Comparison of ENCODE assay signal across 17 cellular contexts in genomic region chr18:295756-296155, GRCh38.
"Had no signal": no experiment of that assay in that cellular context is flagged by ENCODE, and none has a peak within 500 bp of the region (broad histone marks: within the 10 kb centered on the region; RNA-seq: fewer than 3 reads in every experiment).

No MANE protein-coding gene starts in this region.

- H3K9me3 ChIP-seq: colonic mucosa, left ventricle myocardium inferior, prostate gland, tibial nerve had no signal

- H3K9me3 Mint-ChIP-seq: activated naive CD4-positive, alpha-beta T cell treated with anti-CD3 and anti-CD28 coated beads, Interleukin-2, amount 10 ng/mL, durations not matched to agents 7 days and 5 days; activated T-helper 2 cell treated with anti-CD3 and anti-CD28 coated beads, Interferon-gamma antibody, Interleukin-2, Interleukin-4, amounts not matched to agents 10 μg/mL and 5 μg/mL and 100 μg/mL, durations not matched to agents 14 hours and 24 hours and 36 hours; nephron progenitor cell; stimulated activated naive B cell treated with anti-CD40 and anti-IgM and Interleukin-4, amounts not matched to agents 10 μg/mL and 1 μg/mL and 100 μg/mL, for 72 hours had no signal

- H3K4me3 Mint-ChIP-seq: activated naive CD4-positive, alpha-beta T cell treated with anti-CD3 and anti-CD28 coated beads, Interleukin-2, amount 10 ng/mL, durations not matched to agents 7 days and 5 days; nephron progenitor cell; stimulated activated naive B cell treated with anti-CD40 and anti-IgM and Interleukin-4, amounts not matched to agents 10 μg/mL and 1 μg/mL and 100 μg/mL, for 72 hours; T-cell had no signal

- H3K27ac ChIP-seq: colonic mucosa, left ventricle myocardium inferior, prostate gland, tibial nerve had no signal

- H3K27ac Mint-ChIP-seq: activated naive CD4-positive, alpha-beta T cell treated with anti-CD3 and anti-CD28 coated beads, Interleukin-2, amount 10 ng/mL, durations not matched to agents 7 days and 5 days; activated T-helper 2 cell treated with anti-CD3 and anti-CD28 coated beads, Interferon-gamma antibody, Interleukin-2, Interleukin-4, amounts not matched to agents 10 μg/mL and 5 μg/mL and 100 μg/mL, durations not matched to agents 14 hours and 24 hours and 36 hours; nephron progenitor cell; stimulated activated naive B cell treated with anti-CD40 and anti-IgM and Interleukin-4, amounts not matched to agents 10 μg/mL and 1 μg/mL and 100 μg/mL, for 72 hours; T-cell had no signal

- H3K36me3 ChIP-seq: colonic mucosa, left ventricle myocardium inferior, prostate gland, tibial nerve had no signal

- ATAC-seq: activated CD4-positive, CD25-positive, alpha-beta regulatory T cell treated with anti-CD3 and anti-CD28 coated beads, Interleukin-2, amount 50 U/mL, for 24 hours; stimulated activated naive B cell treated with anti-CD40 and anti-IgM and Interleukin-4, amounts not matched to agents 10 μg/mL and 1 μg/mL and 100 μg/mL, for 72 hours; T-cell had no signal

- H3K27me3 ChIP-seq: colonic mucosa, tibial nerve had no signal

- DNase-seq: activated naive CD4-positive, alpha-beta T cell treated with anti-CD3 and anti-CD28 coated beads, Interleukin-2, amount 10 ng/mL, durations not matched to agents 7 days and 5 days; colonic mucosa; effector CD4-positive, alpha-beta T cell; hippocampal formation; left ventricle myocardium inferior; nephron progenitor cell; right cardiac atrium; stimulated activated CD4-positive, alpha-beta T cell treated with anti-CD3 and anti-CD28 coated beads, Interleukin-15, amount 100 ng/mL, for 24 hours; stimulated activated CD4-positive, alpha-beta T cell treated with anti-CD3 and anti-CD28 coated beads, Interleukin-4, amount 100 ng/mL, for 1 hour; stimulated activated naive B cell treated with anti-CD40 and anti-IgM and Interleukin-4, amounts not matched to agents 10 μg/mL and 1 μg/mL and 100 μg/mL, for 72 hours; T-cell; T-helper 9 cell had no signal

- H3K36me3 Mint-ChIP-seq: activated naive CD4-positive, alpha-beta T cell treated with anti-CD3 and anti-CD28 coated beads, Interleukin-2, amount 10 ng/mL, durations not matched to agents 7 days and 5 days; stimulated activated naive B cell treated with anti-CD40 and anti-IgM and Interleukin-4, amounts not matched to agents 10 μg/mL and 1 μg/mL and 100 μg/mL, for 72 hours; T-cell had no signal

- H3K4me1 ChIP-seq: colonic mucosa, left ventricle myocardium inferior, prostate gland, tibial nerve had no signal

- H3K4me1 Mint-ChIP-seq: activated naive CD4-positive, alpha-beta T cell treated with anti-CD3 and anti-CD28 coated beads, Interleukin-2, amount 10 ng/mL, durations not matched to agents 7 days and 5 days; stimulated activated naive B cell treated with anti-CD40 and anti-IgM and Interleukin-4, amounts not matched to agents 10 μg/mL and 1 μg/mL and 100 μg/mL, for 72 hours; T-cell had no signal

- H3K4me3 ChIP-seq: colonic mucosa, left ventricle myocardium inferior, prostate gland, skin epidermis, tibial nerve had no signal
